In genomic region chr9:128191406-128192046, GRCh38 we compare ENCODE assay signal across 8 cellular contexts. TPM values are rescaled to one million over a fixed set of nuclear protein-coding genes. Genes with fewer than 3 reads are reported as not detected.
A peak's percentile ranks its signal among the peaks of the same experiment; 100 is the strongest.
DNase-seq lines count a peak whose midpoint lies in the region; ATAC-seq, FAIRE-seq and TF ChIP-seq lines count a peak whose summit lies in the region.

CIZ1 (minus strand) TSS chr9:128191572; CDS start chr9:128190857, 715 bp downstream.

- H3K9me3 ChIP-seq in endothelial cell of umbilical vein (replicated peaks; ENCODE audit: control insufficient read depth, insufficient read depth, low read length), result no peaks in the 10 kb centered on the region
- no peaks in the 10 kb centered on the region for H3K9me3 ChIP-seq in mucosa of descending colon

- H3K4me3 ChIP-seq in endothelial cell of umbilical vein (replicated peaks in 1 of 3; ENCODE audit: insufficient read depth in 1 of 3, low read depth in 1 of 3, low read length in 3 of 3) (peak within 1 kb of the TSS; percentile 70 to 89 (median 76)), mucosa of descending colon (peak within 1 kb of the TSS; percentile 75)

- peak within 1 kb of the TSS; percentile 57 for H3K4me2 ChIP-seq in endothelial cell of umbilical vein (ENCODE audit: insufficient read depth, low read length)

- intact Hi-C loops in endothelial cell of umbilical vein (cut with micrococcal nuclease), result loop anchor here (1.0 to 2.0 kb wide), 2 partner anchors 8 to 31 kb away; partner anchors contain the start of gene BBLN
- intact Hi-C loops in mucosa of descending colon (cut with DNase I, micrococcal nuclease), result no loop called here

- H3K9me1 ChIP-seq in endothelial cell of umbilical vein (replicated peaks; ENCODE audit: control insufficient read depth, extremely low read depth, insufficient read depth, low read length), result no peaks in the 10 kb centered on the region

- FAIRE-seq in endothelial cell of umbilical vein (lab: Jason Lieb, UNC), result peak; percentile 74

- TF ChIP-seq POLR2A in endothelial cell of umbilical vein (IDR thresholded peaks at IDR 0.05; ENCODE audit: low read depth, low read length), result peak; percentile 49

- POLR2A ChIA-PET in endothelial cell of umbilical vein (lab: Charles Lee), result no interaction called here

- dilution Hi-C loops in endothelial cell of umbilical vein (cut with MboI; ENCODE audit: extremely low pct_ligation_motif_present, low sequenced_read_pairs), result no loop called here

- H3K79me2 ChIP-seq in endothelial cell of umbilical vein (ENCODE audit: control insufficient read depth, insufficient read depth, low read length), result peaks cover 17% of the 10 kb centered on the region

- peak within 1 kb of the TSS; percentile 82 for H3K9ac ChIP-seq in endothelial cell of umbilical vein (replicated peaks; ENCODE audit: extremely low read depth, insufficient read depth, low read length)

- DNase-seq in AML-193 (lab: John Stamatoyannopoulos, UW) (peak; percentile 47 to 50), NOMO-1 treated with DMSO at 0.1 percent for 48 hours (lab: John Stamatoyannopoulos, UW; ENCODE audit: unreplicated experiment) (peak; percentile 57), endothelial cell of umbilical vein (ENCODE audit: low read depth, low spot score) (peak; percentile 76), mucosa of descending colon (peak; percentile 79 to 87 (median 87))
- peak; percentile 10 for DNase-seq in activated CD8-positive, alpha-beta memory T cell treated with anti-CD3 and anti-CD28 coated beads, Interleukin-2, amount 50 U/mL, for 24 hours (ENCODE audit: extremely low read depth)
- peak; percentile 68 for DNase-seq in stimulated activated CD8-positive, alpha-beta memory T cell treated with anti-CD3 and anti-CD28 coated beads, Interleukin-4, amount 100 ng/mL, for 24 hours (ENCODE audit: low read depth)

- no peaks in the 10 kb centered on the region for H3K27me3 ChIP-seq in endothelial cell of umbilical vein (ENCODE audit: control insufficient read depth in 2 of 2, insufficient read depth in 2 of 2, low read length in 2 of 2)

- peaks cover 11% of the 10 kb centered on the region for H3K4me1 ChIP-seq in endothelial cell of umbilical vein (ENCODE audit: control insufficient read depth, extremely low read depth, insufficient read depth, low read length)
- peaks cover 14% of the 10 kb centered on the region for H3K4me1 ChIP-seq in mucosa of descending colon (ENCODE audit: low read depth)

- H3K27ac ChIP-seq in endothelial cell of umbilical vein (ENCODE audit: insufficient read depth, low read depth, low read length), result peak within 1 kb of the TSS; percentile 37

- CTCF ChIA-PET in endothelial cell of umbilical vein (lab: Charles Lee), result interaction anchor here (1.0 to 1.9 kb wide), 11 partner anchors 9 to 170 kb away, joined by 3 to 6 read pairs (median 4); no protein-coding TSS in a partner anchor

- H3K36me3 ChIP-seq in endothelial cell of umbilical vein (ENCODE audit: control insufficient read depth in 2 of 2, extremely low read depth in 1 of 2, insufficient read depth in 2 of 2, low read length in 2 of 2), result peaks cover 7% of the 10 kb centered on the region in 2 experiments
- no peaks in the 10 kb centered on the region for H3K36me3 ChIP-seq in mucosa of descending colon (ENCODE audit: low read depth)

- ATAC-seq in GM18868 (IDR thresholded peaks at IDR 0.05; ENCODE audit: unreplicated experiment) (peak; percentile 74), HG03175 (IDR thresholded peaks at IDR 0.05; ENCODE audit: unreplicated experiment) (peak; percentile 67), mucosa of descending colon (peak; percentile 87)

- TF ChIP-seq CTCF in endothelial cell of umbilical vein (IDR thresholded peaks at IDR 0.05; ENCODE audit: extremely low read depth in 1 of 2, insufficient read depth in 1 of 2, low read depth in 1 of 2, low read length in 2 of 2) (peak; percentile 74 to 86), mucosa of descending colon (IDR thresholded peaks at IDR 0.05) (peak; percentile 80)

- no peaks in the 10 kb centered on the region for H4K20me1 ChIP-seq in endothelial cell of umbilical vein (replicated peaks; ENCODE audit: control insufficient read depth, extremely low read depth, insufficient read depth, low read length)

- no TSS peak for BruUV-seq in endothelial cell of umbilical vein (replicated peaks; lab: Mats Ljungman, UMichigan)

- peak within 1 kb of the TSS; percentile 97 for H2AFZ ChIP-seq in endothelial cell of umbilical vein (ENCODE audit: low read depth, low read length)

TF ChIP-seq in endothelial cell of umbilical vein, 7 proteins besides CTCF, POLR2A, EP300 and RAD21:
- TF ChIP-seq GATA2 (IDR thresholded peaks at IDR 0.05; ENCODE audit: insufficient read depth, insufficient read length, low read depth, low read length), result no peak
- TF ChIP-seq POLR2AphosphoS5 (IDR thresholded peaks at IDR 0.05; ENCODE audit: insufficient read depth, low read depth, low read length), result peak; percentile 94
- TF ChIP-seq MAX (IDR thresholded peaks at IDR 0.05; ENCODE audit: insufficient read depth, insufficient read length), result no peak
- TF ChIP-seq JUN (IDR thresholded peaks at IDR 0.05; ENCODE audit: borderline replicate concordance, insufficient read depth, insufficient read length, low read depth), result no peak
- no peak for TF ChIP-seq FOS (IDR thresholded peaks at IDR 0.05; ENCODE audit: borderline replicate concordance, insufficient read depth, low read length)
- TF ChIP-seq EZH2 (IDR thresholded peaks at IDR 0.05; ENCODE audit: borderline replicate concordance, low read depth, low read length, severe bottlenecking), result no peak
TF ChIP-seq in endothelial cell of umbilical vein: peak in this region for 1.

RNA-seq across cellular contexts. Expression of gene CIZ1, which starts in this region (rescaled TPM):
- total RNA-seq in endothelial cell of umbilical vein (143 and 150 TPM in 2 replicates), mucosa of descending colon (100 to 1,000 TPM in 2 of 3 donors, 10 to 100 TPM in 1; 88.0 to 176 (median 105) TPM)
- 88.3 and 97.2 TPM in 2 replicates for polyA plus RNA-seq in endothelial cell of umbilical vein
- polyA plus RNA-seq in endothelial cell of umbilical vein (2011; cell fraction: cytosol; rRNA removed), result 61.2 and 64.5 TPM in 2 replicates
- 129 and 141 TPM in 2 replicates for polyA plus RNA-seq in endothelial cell of umbilical vein (2011; cell fraction: nucleus; rRNA removed)
- 106 and 126 TPM in 2 replicates for polyA plus RNA-seq in endothelial cell of umbilical vein (2012)
- 72.8 and 92.2 TPM in 2 replicates for polyA minus RNA-seq in endothelial cell of umbilical vein
- 89.1 TPM for polyA minus RNA-seq in endothelial cell of umbilical vein (2011; cell fraction: cytosol; rRNA and poly(A)+ RNA removed)
- polyA minus RNA-seq in endothelial cell of umbilical vein (2011; cell fraction: nucleus; rRNA and poly(A)+ RNA removed), result 32.6 and 40.5 TPM in 2 replicates

Comparison
In these comparisons a context has a peak if more than half of its experiments do, and no peak if none do; other contexts are left out.
1. Peak in every context shown above with its lines: DNase-seq, ATAC-seq, H3K4me3 ChIP-seq and H3K27ac ChIP-seq.
2. DNase-seq: peak in every context shown above with its lines; median percentile 87 in mucosa of descending colon; 76 in endothelial cell of umbilical vein; 68 in stimulated activated CD8-positive, alpha-beta memory T cell treated with anti-CD3 and anti-CD28 coated beads, Interleukin-4, amount 100 ng/mL, for 24 hours; 57 in NOMO-1 treated with DMSO at 0.1 percent for 48 hours; 48 in AML-193; 10 in activated CD8-positive, alpha-beta memory T cell treated with anti-CD3 and anti-CD28 coated beads, Interleukin-2, amount 50 U/mL, for 24 hours.